ENCODE assay signal across 17 cellular contexts in the genomic region with DNA sequence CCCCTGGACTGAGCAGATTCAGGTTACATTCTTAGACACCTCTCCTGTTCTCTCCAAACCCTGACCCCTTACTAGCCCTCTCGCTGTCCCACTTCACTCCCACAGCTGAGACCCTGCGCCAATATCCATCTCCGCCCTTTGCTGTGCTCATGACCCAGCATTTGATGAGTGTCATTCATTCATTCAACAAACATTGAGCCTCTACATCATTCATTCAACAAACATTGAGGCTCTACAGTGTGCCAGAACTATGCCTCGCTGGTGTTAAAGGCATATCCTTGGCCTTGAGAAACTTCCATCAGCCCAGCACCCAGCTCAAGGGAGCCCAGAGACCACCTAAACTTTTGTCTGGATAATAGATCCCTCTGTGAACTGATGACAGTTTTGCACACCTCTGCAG.
"Had no signal": no experiment of that assay in that cellular context is flagged by ENCODE, and none has a peak within 500 bp of the region (broad histone marks: within the 10 kb centered on the region; RNA-seq: fewer than 3 reads in every experiment).

No MANE protein-coding gene starts in this region.

- H3K4me3 Mint-ChIP-seq: activated B cell treated with CpG ODN at 0.5 μM for 24 hours; activated naive CD8-positive, alpha-beta T cell treated with anti-CD3 and anti-CD28 coated beads, Interleukin-2, amount 10 ng/mL, durations not matched to agents 7 days and 5 days; activated T-cell treated with anti-CD3 and anti-CD28 coated beads, Interleukin-2, amount 50 U/mL, for 4 hours; naive B cell had no signal

- ATAC-seq: activated T-cell treated with anti-CD3 and anti-CD28 coated beads, Interleukin-2, amount 50 U/mL, for 4 hours; sciatic nerve had no signal

- H3K9me3 ChIP-seq: esophagus muscularis mucosa, neutrophil, suprapubic skin, upper lobe of right lung had no signal

- H3K36me3 ChIP-seq: esophagus muscularis mucosa, neutrophil, suprapubic skin, upper lobe of right lung had no signal

- H3K27ac ChIP-seq: neutrophil, suprapubic skin, upper lobe of right lung had no signal

- H3K36me3 Mint-ChIP-seq: activated naive CD8-positive, alpha-beta T cell treated with anti-CD3 and anti-CD28 coated beads, Interleukin-2, amount 10 ng/mL, durations not matched to agents 7 days and 5 days; naive B cell had no signal

- H3K27me3 Mint-ChIP-seq: activated B cell treated with CpG ODN at 0.5 μM for 24 hours; activated naive CD8-positive, alpha-beta T cell treated with anti-CD3 and anti-CD28 coated beads, Interleukin-2, amount 10 ng/mL, durations not matched to agents 7 days and 5 days had no signal

- H3K9me3 Mint-ChIP-seq: activated B cell treated with CpG ODN at 0.5 μM for 24 hours; activated T-cell treated with anti-CD3 and anti-CD28 coated beads, Interleukin-2, amount 50 U/mL, for 4 hours had no signal

- H3K4me1 Mint-ChIP-seq: naive B cell had no signal

- DNase-seq: activated B cell treated with CpG ODN at 0.5 μM for 24 hours; activated gamma-delta T cell; activated naive CD8-positive, alpha-beta T cell treated with anti-CD3 and anti-CD28 coated beads, Interleukin-2, amount 10 ng/mL, durations not matched to agents 7 days and 5 days; activated T-cell treated with anti-CD3 and anti-CD28 coated beads, Interleukin-2, amount 50 U/mL, for 4 hours; anterior cingulate cortex; dorsolateral prefrontal cortex; glutamatergic neuron; midbrain; naive B cell; stimulated activated CD4-positive, alpha-beta T cell treated with anti-CD3 and anti-CD28 coated beads, Interleukin-2, amount 100 ng/mL, for 24 hours; stimulated activated naive CD4-positive, alpha-beta T cell; T-helper 2 cell; upper lobe of right lung had no signal

- H3K27me3 ChIP-seq: dorsolateral prefrontal cortex, esophagus muscularis mucosa, suprapubic skin, upper lobe of right lung had no signal

- H3K27ac Mint-ChIP-seq: activated B cell treated with CpG ODN at 0.5 μM for 24 hours; activated naive CD8-positive, alpha-beta T cell treated with anti-CD3 and anti-CD28 coated beads, Interleukin-2, amount 10 ng/mL, durations not matched to agents 7 days and 5 days had no signal

- H3K4me3 ChIP-seq: dorsolateral prefrontal cortex, esophagus muscularis mucosa, suprapubic skin, upper lobe of right lung had no signal
